Comparison of ENCODE assay signal across 13 cellular contexts in the genomic region with DNA sequence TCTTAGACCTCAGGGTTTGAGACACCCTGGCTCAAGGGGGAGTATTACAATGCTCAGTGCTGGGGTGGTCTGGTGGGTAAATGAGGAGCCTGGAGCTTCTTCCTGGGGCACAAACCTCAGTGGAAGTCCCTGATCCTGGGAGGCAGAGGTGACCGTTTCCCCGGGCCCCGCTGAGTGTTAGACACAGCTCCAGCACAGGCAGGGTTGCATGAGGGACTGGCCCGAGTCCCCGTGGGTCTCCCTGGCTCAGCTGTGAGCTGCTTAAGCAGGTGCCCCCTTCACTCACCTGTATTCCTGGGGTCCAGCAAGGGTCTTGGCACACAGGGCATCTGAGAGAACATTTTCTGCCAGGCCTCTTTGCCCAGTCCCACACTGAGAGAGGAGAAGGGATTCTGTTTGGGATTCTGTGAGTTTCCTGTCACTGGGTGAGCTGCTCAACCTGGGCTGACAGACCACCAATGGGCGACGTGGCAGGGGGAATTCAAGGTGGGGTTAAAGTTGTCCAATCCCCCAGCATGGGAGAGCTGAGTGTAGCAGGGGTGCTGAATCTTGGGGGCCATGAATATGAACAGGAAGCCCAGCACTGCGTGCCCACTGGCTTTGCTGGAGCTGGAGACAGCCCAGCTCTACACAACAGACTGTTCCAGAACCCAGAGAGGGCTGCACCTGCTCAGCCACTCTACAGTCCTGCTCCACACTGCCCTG. TPM values are rescaled to one million over a fixed set of nuclear protein-coding genes. Genes with fewer than 3 reads are reported as not detected.
A peak's percentile ranks its signal among the peaks of the same experiment; 100 is the strongest.
DNase-seq lines count a peak whose midpoint lies in the region; ATAC-seq and TF ChIP-seq lines count a peak whose summit lies in the region.
"Had no signal": no experiment of that assay in that cellular context is flagged by ENCODE, and none has a peak within 500 bp of the region (broad histone marks: within the 10 kb centered on the region; RNA-seq: fewer than 3 reads in every experiment).

No MANE protein-coding gene starts in this region.

- H3K36me3 Mint-ChIP-seq in T-helper 2 cell treated with Interferon-gamma antibody and Interleukin-4, amounts not matched to agents 5 μg/mL and 100 μg/mL, for 36 hours (ENCODE audit: low read depth), result peaks cover 1% of the 10 kb centered on the region
- H3K36me3 Mint-ChIP-seq in Calu3 (ENCODE audit: insufficient read depth, unreplicated experiment), result peaks cover 9% of the 10 kb centered on the region
- peaks cover 2% of the 10 kb centered on the region for H3K36me3 Mint-ChIP-seq in activated CD8-positive, alpha-beta T cell treated with anti-CD3 and anti-CD28 coated beads for 36 hours (ENCODE audit: low read depth)
- no peaks in the 10 kb centered on the region for H3K36me3 Mint-ChIP-seq in naive thymus-derived CD8-positive, alpha-beta T cell

- H3K27ac Mint-ChIP-seq in T-helper 2 cell treated with Interferon-gamma antibody and Interleukin-4, amounts not matched to agents 5 μg/mL and 100 μg/mL, for 36 hours, result peak overlapping the region; percentile 66
- peak overlapping the region; percentile 35 for H3K27ac Mint-ChIP-seq in Calu3 (ENCODE audit: unreplicated experiment)
- peak overlapping the region; percentile 78 for H3K27ac Mint-ChIP-seq in activated CD8-positive, alpha-beta T cell treated with anti-CD3 and anti-CD28 coated beads for 36 hours
- peak overlapping the region in 8 of 10 donors; percentile 40 to 84 (median 68) for H3K27ac Mint-ChIP-seq in naive thymus-derived CD8-positive, alpha-beta T cell

- intact Hi-C loops in Calu3 (cut with micrococcal nuclease; ENCODE audit: unreplicated experiment), result no loop called here
- intact Hi-C loops in activated CD8-positive, alpha-beta T cell treated with anti-CD3 and anti-CD28 coated beads for 36 hours (cut with micrococcal nuclease), result loop anchor here (2.0 kb wide), 1 partner anchor 15 kb away; no protein-coding TSS in a partner anchor

- POLR2A ChIA-PET in activated CD8-positive, alpha-beta T cell treated with anti-CD3 and anti-CD28 coated beads for 36 hours (lab: Charles Lee), result interaction anchor here (0.8 to 23.6 kb wide), 3 partner anchors 21 to 50 kb away, joined by 3 to 796 read pairs (median 62); partner anchors contain the start of gene DDIT4
- POLR2A ChIA-PET in naive thymus-derived CD8-positive, alpha-beta T cell (lab: Charles Lee), result interaction anchor here (0.6 to 15.6 kb wide), 6 partner anchors 13 to 56 kb away, joined by 3 to 292 read pairs (median 5); no protein-coding TSS in a partner anchor

- no peak for TF ChIP-seq CTCF in Calu3 (IDR thresholded peaks at IDR 0.05; ENCODE audit: unreplicated experiment)
- TF ChIP-seq CTCF in activated CD8-positive, alpha-beta T cell treated with anti-CD3 and anti-CD28 coated beads for 36 hours (IDR thresholded peaks at IDR 0.05), result no peak

- no peaks in the 10 kb centered on the region for H3K9me3 Mint-ChIP-seq in T-helper 2 cell treated with Interferon-gamma antibody and Interleukin-4, amounts not matched to agents 5 μg/mL and 100 μg/mL, for 36 hours
- no peaks in the 10 kb centered on the region for H3K9me3 Mint-ChIP-seq in Calu3 (ENCODE audit: low read depth, unreplicated experiment)
- peaks cover 4% of the 10 kb centered on the region for H3K9me3 Mint-ChIP-seq in activated CD8-positive, alpha-beta T cell treated with anti-CD3 and anti-CD28 coated beads for 36 hours
- no peaks in the 10 kb centered on the region for H3K9me3 Mint-ChIP-seq in naive thymus-derived CD8-positive, alpha-beta T cell

- peaks cover 50% of the 10 kb centered on the region for H3K4me1 Mint-ChIP-seq in T-helper 2 cell treated with Interferon-gamma antibody and Interleukin-4, amounts not matched to agents 5 μg/mL and 100 μg/mL, for 36 hours (ENCODE audit: low read depth)
- peaks cover 25% of the 10 kb centered on the region for H3K4me1 Mint-ChIP-seq in Calu3 (ENCODE audit: low read depth, unreplicated experiment)
- H3K4me1 Mint-ChIP-seq in activated CD8-positive, alpha-beta T cell treated with anti-CD3 and anti-CD28 coated beads for 36 hours (ENCODE audit: low read depth), result peaks cover 54% of the 10 kb centered on the region
- peaks cover 31 to 68% (median 54%) of the 10 kb centered on the region in 4 donors for H3K4me1 Mint-ChIP-seq in naive thymus-derived CD8-positive, alpha-beta T cell

- CTCF ChIA-PET in Calu3 (lab: Charles Lee), result interaction anchor here (1.1 to 1.5 kb wide), 3 partner anchors 13 to 43 kb away, joined by 4 to 5 read pairs (median 4); no protein-coding TSS in a partner anchor
- CTCF ChIA-PET in activated CD8-positive, alpha-beta T cell treated with anti-CD3 and anti-CD28 coated beads for 36 hours (lab: Charles Lee), result interaction anchor here (1.0 to 2.2 kb wide), 5 partner anchors 10 to 33 kb away, joined by 4 to 13 read pairs (median 4); no protein-coding TSS in a partner anchor

- H3K27me3 Mint-ChIP-seq in T-helper 2 cell treated with Interferon-gamma antibody and Interleukin-4, amounts not matched to agents 5 μg/mL and 100 μg/mL, for 36 hours (ENCODE audit: low read depth), result no peaks in the 10 kb centered on the region
- H3K27me3 Mint-ChIP-seq in Calu3 (ENCODE audit: unreplicated experiment), result no peaks in the 10 kb centered on the region
- no peaks in the 10 kb centered on the region for H3K27me3 Mint-ChIP-seq in activated CD8-positive, alpha-beta T cell treated with anti-CD3 and anti-CD28 coated beads for 36 hours
- H3K27me3 Mint-ChIP-seq in naive thymus-derived CD8-positive, alpha-beta T cell, result no peaks in the 10 kb centered on the region

- DNase-seq in T-helper 2 cell treated with Interferon-gamma antibody and Interleukin-4, amounts not matched to agents 5 μg/mL and 100 μg/mL, for 36 hours (ENCODE audit: low spot score), result no peak
- DNase-seq in T-helper 2 cell, result no peak
- no peak for DNase-seq in Calu3
- DNase-seq in activated CD8-positive, alpha-beta T cell treated with anti-CD3 and anti-CD28 coated beads for 36 hours, result no peak
- no peak for DNase-seq in naive thymus-derived CD8-positive, alpha-beta T cell
- DNase-seq in HuH-7 (ENCODE audit: low spot score), result no peak
- DNase-seq in EL, result no peak
- DNase-seq: 8988T, activated gamma-delta T cell, COR-L47, NCI-H2081, NCI-H69 had no signal

- no peak overlapping the region for H3K4me3 Mint-ChIP-seq in T-helper 2 cell treated with Interferon-gamma antibody and Interleukin-4, amounts not matched to agents 5 μg/mL and 100 μg/mL, for 36 hours
- no peak overlapping the region for H3K4me3 Mint-ChIP-seq in Calu3 (ENCODE audit: low read depth, unreplicated experiment)
- H3K4me3 Mint-ChIP-seq in activated CD8-positive, alpha-beta T cell treated with anti-CD3 and anti-CD28 coated beads for 36 hours, result peak overlapping the region; percentile 12
- H3K4me3 Mint-ChIP-seq in naive thymus-derived CD8-positive, alpha-beta T cell, result peak overlapping the region in 2 of 10 donors; percentile 10 to 15

- BruUV-seq in Calu3 (replicated peaks; lab: Mats Ljungman, UMichigan), result no TSS peak

- peak; percentile 12 for ATAC-seq in activated CD8-positive, alpha-beta T cell treated with anti-CD3 and anti-CD28 coated beads for 36 hours
- peak in 1 of 2 donors; percentile 29 for ATAC-seq in naive thymus-derived CD8-positive, alpha-beta T cell
- ATAC-seq in HG02642 (IDR thresholded peaks at IDR 0.05; ENCODE audit: poor library complexity, unreplicated experiment), result no peak

RNA-seq across cellular contexts. Expression of gene DDIT4, which starts 29.9 kb away (rescaled TPM):
- 294 and 326 TPM in 2 replicates for total RNA-seq in Calu3 (2022)
- total RNA-seq in activated CD8-positive, alpha-beta T cell treated with anti-CD3 and anti-CD28 coated beads for 36 hours, result 1,000 to 10,000 TPM; 1,071 to 1,096 TPM
- 10 to 100 TPM; 23.8 to 29.6 TPM for total RNA-seq in naive thymus-derived CD8-positive, alpha-beta T cell
- polyA plus RNA-seq in naive thymus-derived CD8-positive, alpha-beta T cell, result 100 to 1,000 TPM in 2 of 3 donors, 10 to 100 TPM in 1; 68.0 to 190 (median 189) TPM

RNA-seq across cellular contexts. Expression of gene DNAJB12, which starts 51.1 kb away (rescaled TPM):
- 43.1 and 48.0 TPM in 2 replicates for total RNA-seq in Calu3 (2022)
- 10 to 100 TPM; 17.1 to 17.5 TPM for total RNA-seq in activated CD8-positive, alpha-beta T cell treated with anti-CD3 and anti-CD28 coated beads for 36 hours
- 10 to 100 TPM; 25.5 to 27.9 TPM for total RNA-seq in naive thymus-derived CD8-positive, alpha-beta T cell
- polyA plus RNA-seq in naive thymus-derived CD8-positive, alpha-beta T cell, result 10 to 100 TPM; 13.1 to 25.0 (median 16.6) TPM
